ENCODE assay signal across 8 cellular contexts in the genomic region with DNA sequence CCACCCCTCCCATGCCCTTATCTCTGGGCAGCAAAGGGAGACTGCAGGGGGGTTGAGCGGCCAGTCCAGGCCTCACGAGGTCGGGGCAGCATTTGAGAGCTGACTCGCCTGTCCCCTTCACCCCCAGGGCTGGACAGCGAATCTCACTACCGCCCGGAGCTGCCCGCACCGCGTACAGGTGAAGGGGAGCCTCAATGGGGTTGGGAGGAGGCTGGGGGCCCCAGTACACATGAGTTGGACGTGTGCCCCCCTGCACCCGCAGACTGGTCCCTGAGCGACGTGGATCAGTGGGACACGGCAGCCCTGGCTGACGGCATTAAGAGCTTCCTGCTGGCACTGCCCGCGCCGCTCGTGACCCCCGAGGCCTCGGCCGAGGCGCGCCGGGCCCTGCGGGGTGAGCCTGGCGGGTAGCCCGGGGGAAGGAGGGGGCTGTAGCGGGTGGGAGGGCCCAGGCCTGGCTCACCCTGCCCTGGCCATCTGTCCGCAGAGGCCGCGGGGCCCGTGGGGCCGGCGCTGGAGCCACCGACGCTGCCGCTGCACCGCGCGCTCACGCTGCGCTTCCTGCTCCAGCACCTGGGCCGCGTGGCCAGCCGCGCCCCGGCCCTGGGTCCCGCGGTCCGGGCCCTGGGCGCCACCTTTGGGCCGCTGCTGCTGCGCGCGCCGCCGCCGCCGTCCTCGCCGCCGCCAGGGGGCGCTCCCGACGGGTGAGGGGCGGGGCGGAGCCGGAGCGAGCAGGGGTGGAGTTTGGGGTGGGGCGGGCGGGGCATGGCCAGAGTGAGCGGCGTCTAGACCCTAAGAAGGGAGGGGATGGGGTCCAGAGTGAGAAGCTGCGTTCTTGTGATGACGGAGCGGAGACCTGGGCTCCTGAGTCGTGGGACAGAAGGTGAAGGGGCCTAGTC. TPM values are rescaled to one million over a fixed set of nuclear protein-coding genes. Genes with fewer than 3 reads are reported as not detected.
DNase-seq lines count a peak whose midpoint lies in the region; ATAC-seq and TF ChIP-seq lines count a peak whose summit lies in the region.

No MANE protein-coding gene starts in this region.

- no peaks in the 10 kb centered on the region for H3K9me3 Mint-ChIP-seq in naive thymus-derived CD8-positive, alpha-beta T cell

- H3K27me3 Mint-ChIP-seq in naive thymus-derived CD8-positive, alpha-beta T cell: no peaks in the 10 kb centered on the region

- ATAC-seq in HG02759 (IDR thresholded peaks at IDR 0.05; ENCODE audit: unreplicated experiment): peak; percentile 79
- ATAC-seq in naive thymus-derived CD8-positive, alpha-beta T cell: peak; percentile 94 to 97

- POLR2A ChIA-PET in naive thymus-derived CD8-positive, alpha-beta T cell (lab: Charles Lee): interaction anchor here (0.6 to 3.2 kb wide), 13 partner anchors 9 to 792 kb away, joined by 3 to 13 read pairs (median 3); a partner anchor contains a TSS

- peak overlapping the region in 6 of 10 donors; percentile 46 to 82 (median 74) for H3K27ac Mint-ChIP-seq in naive thymus-derived CD8-positive, alpha-beta T cell

- DNase-seq in NCI-H2029 (lab: John Stamatoyannopoulos, UW) (peak; percentile 44), NCI-H2029 treated with DMSO at 0.1 percent for 48 hours (lab: John Stamatoyannopoulos, UW) (no peak), NCI-H226 (peak; percentile 45), activated T-cell treated with anti-CD3 and anti-CD28 coated beads for 4 hours (peak; percentile 75), erythroblast (lab: John Stamatoyannopoulos, UW) (peak; percentile 87 to 93)
- DNase-seq in naive thymus-derived CD8-positive, alpha-beta T cell: peak; percentile 67 to 90 (median 83)
- peak; percentile 55 to 85 (median 77) for DNase-seq in stimulated activated naive CD4-positive, alpha-beta T cell (lab: John Stamatoyannopoulos, UW)

- peaks cover 0 to 23% (median 3%) of the 10 kb centered on the region in 3 donors for H3K36me3 Mint-ChIP-seq in naive thymus-derived CD8-positive, alpha-beta T cell

- H3K4me1 Mint-ChIP-seq in naive thymus-derived CD8-positive, alpha-beta T cell: peaks cover 2 to 18% (median 12%) of the 10 kb centered on the region in 4 donors

- peak overlapping the region in 8 of 10 donors; percentile 3 to 70 (median 58) for H3K4me3 Mint-ChIP-seq in naive thymus-derived CD8-positive, alpha-beta T cell

- peak; percentile 74 for TF ChIP-seq POLR2A in erythroblast (IDR thresholded peaks at IDR 0.05; ENCODE audit: low read length)

RNA-seq across cellular contexts. Expression of a gene that starts 8.1 kb away (rescaled TPM):
- 10 to 100 TPM; 20.9 to 21.5 TPM for total RNA-seq in naive thymus-derived CD8-positive, alpha-beta T cell
- polyA plus RNA-seq in naive thymus-derived CD8-positive, alpha-beta T cell: 10 to 100 TPM in 1 of 3 donors, 1 to 10 TPM in 2; 1.5 to 11.7 (median 3.6) TPM

RNA-seq across cellular contexts. Expression of a gene that starts 12.6 kb away (rescaled TPM):
- total RNA-seq in naive thymus-derived CD8-positive, alpha-beta T cell: 10 to 100 TPM; 13.7 to 15.3 TPM
- 1 to 10 TPM; 3.3 to 7.1 (median 5.4) TPM for polyA plus RNA-seq in naive thymus-derived CD8-positive, alpha-beta T cell

RNA-seq across cellular contexts. Expression of a gene that starts 32.0 kb away (rescaled TPM):
- total RNA-seq in naive thymus-derived CD8-positive, alpha-beta T cell: 1 to 10 TPM; 5.8 to 7.0 TPM
- polyA plus RNA-seq in naive thymus-derived CD8-positive, alpha-beta T cell: 10 to 100 TPM in 1 of 3 donors, 1 to 10 TPM in 2; 5.1 to 12.2 (median 9.4) TPM

RNA-seq across cellular contexts. Expression of a gene that starts 42.8 kb away (rescaled TPM):
- 1 to 10 TPM; 2.9 to 3.8 TPM for total RNA-seq in naive thymus-derived CD8-positive, alpha-beta T cell
- 1 to 10 TPM; 1.3 to 2.3 (median 1.8) TPM for polyA plus RNA-seq in naive thymus-derived CD8-positive, alpha-beta T cell
